In the genomic region with DNA sequence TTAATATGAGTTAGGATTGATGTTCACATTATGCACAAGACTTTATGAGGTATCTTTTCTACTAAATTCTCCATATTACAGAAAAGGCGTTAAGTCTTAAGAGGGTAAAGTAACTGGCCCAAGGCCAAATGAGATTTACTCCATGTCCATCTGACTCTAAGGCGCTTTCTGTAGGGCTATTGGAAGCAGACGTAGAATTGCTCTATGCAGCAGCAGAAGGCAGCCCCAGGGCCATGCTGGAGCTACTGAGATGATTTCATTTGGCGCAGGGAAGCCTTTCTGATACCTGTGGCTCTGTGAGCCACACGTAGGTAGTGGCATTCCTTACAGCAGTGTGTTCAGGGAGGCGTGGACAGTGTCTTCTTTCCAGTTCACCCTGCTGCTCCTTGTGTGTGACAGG, we compare ENCODE assay signal across 8 cellular contexts.
"Had no signal": no experiment of that assay in that cellular context is flagged by ENCODE, and none has a peak within 500 bp of the region (broad histone marks: within the 10 kb centered on the region; RNA-seq: fewer than 3 reads in every experiment).

No MANE protein-coding gene starts in this region.

- H3K9me3 Mint-ChIP-seq: HFFc6 had no signal

- DNase-seq: GM23248, GOT3, H7, HFFc6, IMR-90 had no signal

- H3K36me3 ChIP-seq: HAP-1 had no signal

- H3K4me1 ChIP-seq: HAP-1 had no signal

- H3K27ac Mint-ChIP-seq: HFFc6 had no signal

- H3K4me3 Mint-ChIP-seq: HFFc6 had no signal

- H3K4me3 ChIP-seq: GM23248, HAP-1 had no signal

- H3K9ac ChIP-seq: GM23248 had no signal

- H3K9me3 ChIP-seq: HAP-1 had no signal

- ATAC-seq: HCT116 had no signal

- H3K27ac ChIP-seq: GM23248, HL-60 had no signal
